8 cellular contexts compared by ENCODE assay signal in genomic region chr1:2231667-2232254, GRCh38. TPM values are rescaled to one million over a fixed set of nuclear protein-coding genes. Genes with fewer than 3 reads are reported as not detected.
DNase-seq lines count a peak whose midpoint lies in the region; TF ChIP-seq lines count a peak whose summit lies in the region.

No MANE protein-coding gene starts in this region.

- H3K36me3 ChIP-seq in tibial nerve, result no peaks in the 10 kb centered on the region

- H3K27ac Mint-ChIP-seq in glutamatergic neuron (ENCODE audit: unreplicated experiment), result peak overlapping the region; percentile 95

- TF ChIP-seq CTCF in RWPE1 (conservative IDR thresholded peaks at IDR 0.05; ENCODE audit: low read depth) (no peak), glutamatergic neuron (IDR thresholded peaks at IDR 0.05; ENCODE audit: partially characterized antibody, unreplicated experiment) (no peak), tibial nerve (IDR thresholded peaks at IDR 0.05) (no peak)

- H3K4me3 ChIP-seq in tibial nerve, result peak overlapping the region; percentile 40 to 88 (median 60)

- H3K27ac ChIP-seq in RWPE1, result peak overlapping the region; percentile 99
- peak overlapping the region; percentile 67 to 92 (median 82) for H3K27ac ChIP-seq in tibial nerve

- peaks cover 42% of the 10 kb centered on the region for H3K9me3 Mint-ChIP-seq in glutamatergic neuron (ENCODE audit: unreplicated experiment)

- CTCF ChIA-PET in RWPE1 (lab: Yijun Ruan, JAX), result interaction anchor here (1.3 kb wide), 1 partner anchor 9 kb away, joined by 3 read pairs; no protein-coding TSS in a partner anchor

- peak in 1 of 2 donors; percentile 34 for TF ChIP-seq POLR2A in tibial nerve (IDR thresholded peaks at IDR 0.05)

- DNase-seq in Daoy (ENCODE audit: low read depth) (peak; percentile 74), RWPE1 (ENCODE audit: low spot score) (peak; percentile 75), glutamatergic neuron (peak; percentile 86), nucleus accumbens (lab: John Stamatoyannopoulos, UW) (peak in 38 of 56 donors; percentile 18 to 76 (median 48)), tibial nerve (ENCODE audit: low spot score in 2 of 2) (peak; percentile 89 to 92), amniotic stem cell (lab: John Stamatoyannopoulos, UW) (no peak), middle frontal gyrus (ENCODE audit: extremely low spot score, low spot score) (no peak)
- DNase-seq in activated naive CD4-positive, alpha-beta T cell treated with anti-CD3 and anti-CD28 coated beads, Interleukin-2, amount 50 U/mL, for 16 hours, result peak; percentile 68

- H3K27me3 Mint-ChIP-seq in glutamatergic neuron (ENCODE audit: unreplicated experiment), result peaks cover 38% of the 10 kb centered on the region

- H3K36me3 Mint-ChIP-seq in glutamatergic neuron (ENCODE audit: unreplicated experiment), result no peaks in the 10 kb centered on the region

- peaks cover 3 to 71% (median 64%) of the 10 kb centered on the region in 4 donors for H3K4me1 ChIP-seq in tibial nerve

- POLR2A ChIA-PET in RWPE1 (lab: Yijun Ruan, JAX; ENCODE audit: low non-redundant PET), result no interaction called here

- no peaks in the 10 kb centered on the region for H3K9me3 ChIP-seq in tibial nerve

- WGBS in tibial nerve, 2 donors, result 8 to 14% methylated on average over 17 to 20 of the region's 21 CpGs

- TF ChIP-seq EP300 in tibial nerve (IDR thresholded peaks at IDR 0.05), result peak; percentile 29 to 58

- peaks cover 35% of the 10 kb centered on the region for H3K4me1 Mint-ChIP-seq in glutamatergic neuron (ENCODE audit: low read depth, unreplicated experiment)

- peak overlapping the region; percentile 99 for H3K4me3 Mint-ChIP-seq in glutamatergic neuron (ENCODE audit: unreplicated experiment)

- no peaks in the 10 kb centered on the region for H3K27me3 ChIP-seq in tibial nerve

RNA-seq across cellular contexts. Expression of gene SKI, which starts 3.6 kb away (rescaled TPM):
- 3.3 and 5.3 TPM in 2 replicates for total RNA-seq in Daoy (2014; rRNA removed; shearing (Covaris generic))
- total RNA-seq in glutamatergic neuron (ENCODE audit: unreplicated experiment), result 143 TPM
- 100 to 1,000 TPM in 1 of 4 donors, 10 to 100 TPM in 3; 62.8 to 100 (median 72.2) TPM for total RNA-seq in tibial nerve

RNA-seq across cellular contexts. Expression of gene FAAP20, which starts 37.2 kb away (rescaled TPM):
- total RNA-seq in Daoy (2014; rRNA removed; shearing (Covaris generic)), result 26.3 and 28.7 TPM in 2 replicates
- 111 TPM for total RNA-seq in glutamatergic neuron (ENCODE audit: unreplicated experiment)
- total RNA-seq in tibial nerve, result 10 to 100 TPM; 32.8 to 60.9 (median 47.3) TPM

Comparison
In these comparisons a context has a peak if more than half of its experiments do, and no peak if none do; other contexts are left out.
1. DNase-seq: peak in Daoy (single experiment), RWPE1 (single experiment), activated naive CD4-positive, alpha-beta T cell treated with anti-CD3 and anti-CD28 coated beads, Interleukin-2, amount 50 U/mL, for 16 hours (single experiment), glutamatergic neuron (single experiment), nucleus accumbens (38 of 56) and tibial nerve (2 of 2); none in amniotic stem cell (single experiment) and middle frontal gyrus (single experiment).
2. RNA of gene SKI, which starts 3.6 kb away (total RNA-seq): 143 TPM in glutamatergic neuron (single experiment) and 62.8 to 100 TPM in tibial nerve; 3.3 to 5.3 TPM in Daoy; every median in the first group is over 10 times any median in the second.